ENCODE assay signal across 12 cellular contexts in the genomic region with DNA sequence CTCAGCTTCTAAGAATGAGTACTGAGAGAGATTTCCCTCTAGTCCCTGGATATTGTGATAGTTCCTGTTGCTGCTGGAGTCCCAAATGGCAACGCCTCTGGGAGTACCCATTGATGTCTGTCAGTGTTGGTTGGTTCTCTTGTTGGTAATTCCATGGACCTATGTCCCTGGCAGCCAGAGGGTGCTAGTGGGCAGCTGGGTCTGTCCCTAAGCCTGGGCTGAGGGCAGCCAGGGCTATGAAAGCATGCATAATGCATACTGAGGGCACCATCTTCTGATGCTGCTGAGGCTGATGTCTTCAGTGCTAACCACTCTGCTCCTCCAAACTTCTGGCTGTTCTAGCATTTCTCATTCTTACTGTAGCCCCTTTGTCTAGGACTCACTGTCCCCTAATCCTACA. TPM values are rescaled to one million over a fixed set of nuclear protein-coding genes. Genes with fewer than 3 reads are reported as not detected.
A peak's percentile ranks its signal among the peaks of the same experiment; 100 is the strongest.
DNase-seq lines count a peak whose midpoint lies in the region; ATAC-seq, FAIRE-seq and TF ChIP-seq lines count a peak whose summit lies in the region.
"Had no signal": no experiment of that assay in that cellular context is flagged by ENCODE, and none has a peak within 500 bp of the region (broad histone marks: within the 10 kb centered on the region; RNA-seq: fewer than 3 reads in every experiment).

No MANE protein-coding gene starts in this region.

- in situ Hi-C loops in K562 (cut with MboI): no loop called here

- peak overlapping the region in 1 of 2 donors; percentile 38 for H3K27ac Mint-ChIP-seq in stimulated activated naive CD8-positive, alpha-beta T cell treated with anti-CD3 and anti-CD28 coated beads, Interleukin-15, amount 100 ng/mL, for 72 hours
- H3K27ac Mint-ChIP-seq: activated CD4-positive, alpha-beta T cell treated with anti-CD3 and anti-CD28 coated beads, Interleukin-2, amount 10 ng/mL, durations not matched to agents 7 days and 5 days had no signal

- H3K4me1 Mint-ChIP-seq in stimulated activated naive CD8-positive, alpha-beta T cell treated with anti-CD3 and anti-CD28 coated beads, Interleukin-15, amount 100 ng/mL, for 72 hours: no peaks in the 10 kb centered on the region
- H3K4me1 Mint-ChIP-seq in activated T-cell treated with anti-CD3 and anti-CD28 coated beads, Interleukin-2, amount 50 U/mL, for 4 hours (ENCODE audit: low read depth): no peaks in the 10 kb centered on the region
- H3K4me1 Mint-ChIP-seq: activated CD4-positive, alpha-beta T cell treated with anti-CD3 and anti-CD28 coated beads, Interleukin-2, amount 10 ng/mL, durations not matched to agents 7 days and 5 days had no signal

- H3K4me1 ChIP-seq in K562 (replicated peaks in 1 of 2; ENCODE audit: control insufficient read depth in 2 of 2, insufficient read depth in 2 of 2, low read length in 2 of 2): peaks cover 0 to 2% of the 10 kb centered on the region in 2 experiments; a peak in 2 of 5 replicates
- H3K4me1 ChIP-seq in upper lobe of right lung: no peaks in the 10 kb centered on the region

- no peaks in the 10 kb centered on the region for H3K9me1 ChIP-seq in K562 (ENCODE audit: control insufficient read depth, insufficient read depth, low read length)

- H3K4me3 Mint-ChIP-seq in stimulated activated naive CD8-positive, alpha-beta T cell treated with anti-CD3 and anti-CD28 coated beads, Interleukin-15, amount 100 ng/mL, for 72 hours: no peak overlapping the region
- H3K4me3 Mint-ChIP-seq in activated T-cell treated with anti-CD3 and anti-CD28 coated beads, Interleukin-2, amount 50 U/mL, for 4 hours: no peak overlapping the region
- H3K4me3 Mint-ChIP-seq: activated CD4-positive, alpha-beta T cell treated with anti-CD3 and anti-CD28 coated beads, Interleukin-2, amount 10 ng/mL, durations not matched to agents 7 days and 5 days had no signal

- peak in 1 of 3 experiments; percentile 23; a peak in 1 of 6 replicates for TF ChIP-seq CTCF in K562 (IDR thresholded peaks at IDR 0.05 in 2 of 3, conservative IDR thresholded peaks at IDR 0.05 in 1 of 3; ENCODE audit: insufficient read depth in 2 of 3, low read depth in 1 of 3, low read length in 3 of 3)
- TF ChIP-seq CTCF in upper lobe of right lung (IDR thresholded peaks at IDR 0.05): no peak

- FAIRE-seq in K562 (lab: Jason Lieb, UNC): no peak
- FAIRE-seq: endothelial cell of umbilical vein had no signal

- ATAC-seq in stimulated activated naive CD8-positive, alpha-beta T cell treated with anti-CD3 and anti-CD28 coated beads, Interleukin-15, amount 100 ng/mL, for 72 hours: peak; percentile 74
- no peak for ATAC-seq in stimulated activated naive CD8-positive, alpha-beta T cell treated with anti-CD3 and anti-CD28 coated beads, Interleukin-15, Interleukin-2, amounts not matched to agents 100 U/mL and 50 U/mL, for 24 hours
- ATAC-seq in K562 (peak; percentile 60), upper lobe of right lung (peak; percentile 77), GM21528 (IDR thresholded peaks at IDR 0.05; ENCODE audit: low FRiP score, unreplicated experiment) (no peak)
- no peak for ATAC-seq in activated T-cell treated with anti-CD3 and anti-CD28 coated beads, Interleukin-2, amount 50 U/mL, for 4 hours

- H3K36me3 ChIP-seq in K562 (ENCODE audit: control insufficient read depth, insufficient read depth, low read length): no peaks in the 10 kb centered on the region
- H3K36me3 ChIP-seq in upper lobe of right lung: no peaks in the 10 kb centered on the region

- H3K9me3 Mint-ChIP-seq in stimulated activated naive CD8-positive, alpha-beta T cell treated with anti-CD3 and anti-CD28 coated beads, Interleukin-15, amount 100 ng/mL, for 72 hours: no peaks in the 10 kb centered on the region
- no peaks in the 10 kb centered on the region for H3K9me3 Mint-ChIP-seq in activated T-cell treated with anti-CD3 and anti-CD28 coated beads, Interleukin-2, amount 50 U/mL, for 4 hours
- H3K9me3 Mint-ChIP-seq: activated CD4-positive, alpha-beta T cell treated with anti-CD3 and anti-CD28 coated beads, Interleukin-2, amount 10 ng/mL, durations not matched to agents 7 days and 5 days had no signal

- no peaks in the 10 kb centered on the region for H3K79me2 ChIP-seq in K562 (ENCODE audit: control insufficient read depth, insufficient read depth, low read length)

- intact Hi-C loops in K562 (cut with micrococcal nuclease): no loop called here
- intact Hi-C loops in upper lobe of right lung (cut with DNase I): no loop called here

- TF ChIP-seq RAD21 in Ishikawa (IDR thresholded peaks at IDR 0.05; ENCODE audit: low read depth) (peak; percentile 40), K562 (CRISPR knock-in tag; conservative IDR thresholded peaks at IDR 0.05 in 1 of 2, IDR thresholded peaks at IDR 0.05 in 1 of 2) (no peak)

- no peaks in the 10 kb centered on the region for H3K27me3 Mint-ChIP-seq in stimulated activated naive CD8-positive, alpha-beta T cell treated with anti-CD3 and anti-CD28 coated beads, Interleukin-15, amount 100 ng/mL, for 72 hours
- H3K27me3 Mint-ChIP-seq in activated T-cell treated with anti-CD3 and anti-CD28 coated beads, Interleukin-2, amount 50 U/mL, for 4 hours (ENCODE audit: low read depth): no peaks in the 10 kb centered on the region

- no peak for TF ChIP-seq POLR2A in K562 (conservative IDR thresholded peaks at IDR 0.05)

- H4K20me1 ChIP-seq in K562 (replicated peaks; ENCODE audit: control insufficient read depth, insufficient read depth, low read length): no peaks in the 10 kb centered on the region

- H3K9ac ChIP-seq in K562 (ENCODE audit: insufficient read depth in 1 of 2, low read depth in 2 of 2, low read length in 2 of 2): no peak overlapping the region

- no peak overlapping the region for H3K27ac ChIP-seq in K562 (ENCODE audit: extremely low read depth, low read depth, low read length)
- no peak overlapping the region for H3K27ac ChIP-seq in upper lobe of right lung

- BruUV-seq in K562 (replicated peaks; lab: Mats Ljungman, UMichigan): no TSS peak

- no peak overlapping the region for H3K4me3 ChIP-seq in K562
- H3K4me3 ChIP-seq in upper lobe of right lung: no peak overlapping the region

- H3K36me3 Mint-ChIP-seq in activated T-cell treated with anti-CD3 and anti-CD28 coated beads, Interleukin-2, amount 50 U/mL, for 4 hours (ENCODE audit: insufficient read depth): peaks cover 16% of the 10 kb centered on the region

- H3K9me3 ChIP-seq in K562 (replicated peaks; ENCODE audit: control insufficient read depth, insufficient read depth, low read depth, low read length): no peaks in the 10 kb centered on the region
- no peaks in the 10 kb centered on the region for H3K9me3 ChIP-seq in upper lobe of right lung

- H3K4me2 ChIP-seq in K562 (ENCODE audit: insufficient read depth, low read length): no peak overlapping the region

- no peak for DNase-seq in stimulated activated naive CD8-positive, alpha-beta T cell treated with anti-CD3 and anti-CD28 coated beads, Interleukin-15, amount 100 ng/mL, for 72 hours
- DNase-seq in stimulated activated naive CD8-positive, alpha-beta T cell treated with anti-CD3 and anti-CD28 coated beads, Interleukin-15, Interleukin-2, amounts not matched to agents 100 U/mL and 50 U/mL, for 24 hours: no peak
- DNase-seq in K562 (ENCODE audit: extremely low read depth in 1 of 4, low spot score in 3 of 4) (no peak), upper lobe of right lung (no peak), NCI-H510A treated with DMSO at 0.1 percent for 48 hours (lab: John Stamatoyannopoulos, UW) (no peak)
- DNase-seq in activated T-cell treated with anti-CD3 and anti-CD28 coated beads, Interleukin-2, amount 50 U/mL, for 4 hours: no peak
- DNase-seq: activated CD4-positive, alpha-beta T cell treated with anti-CD3 and anti-CD28 coated beads, Interleukin-2, amount 10 ng/mL, durations not matched to agents 7 days and 5 days; aorta; NCI-H1092 treated with DMSO at 0.1 percent for 48 hours had no signal

- H2AFZ ChIP-seq in K562 (ENCODE audit: low read depth, low read length): no peak overlapping the region

- TF ChIP-seq EP300 in Ishikawa (IDR thresholded peaks at IDR 0.05; ENCODE audit: borderline replicate concordance) (no peak), K562 (IDR thresholded peaks at IDR 0.05; ENCODE audit: low read length) (no peak)

- CTCF ChIA-PET in K562 (lab: Yijun Ruan, JAX; ENCODE audit: low intra/inter-chr PET ratio): no interaction called here

- H3K27me3 ChIP-seq in K562 (ENCODE audit: control insufficient read depth in 2 of 2, insufficient read depth in 2 of 2, low read length in 2 of 2): no peaks in the 10 kb centered on the region
- H3K27me3 ChIP-seq in upper lobe of right lung: no peaks in the 10 kb centered on the region

- POLR2A ChIA-PET in K562 (lab: Yijun Ruan, JAX): no interaction called here

- 57% methylated on average over 1 of the region's 1 CpG for WGBS in K562 (ENCODE audit: insufficient coverage, low coverage, missing lambda C conversion rate)

TF ChIP-seq in Ishikawa, 13 proteins besides CTCF, POLR2A, EP300 and RAD21 (continues in another document):
- no peak for TF ChIP-seq NFIC (IDR thresholded peaks at IDR 0.05)

TF ChIP-seq in K562, 482 proteins besides CTCF, POLR2A, EP300 and RAD21:
- TF ChIP-seq EP400 (IDR thresholded peaks at IDR 0.05) (no peak), HIVEP1 (CRISPR knock-in tag; IDR thresholded peaks at IDR 0.05) (no peak), CBX1 (IDR thresholded peaks at IDR 0.05; ENCODE audit: low read depth) (no peak)
TF ChIP-seq in K562: peak in this region for 0.

RNA-seq across cellular contexts. Expression of a gene that starts 35.9 kb away (rescaled TPM):
- total RNA-seq in K562 (2011; cell fraction: chromatin; rRNA removed; ENCODE audit: low replicate concordance): 68.8 and 169 TPM in 2 replicates
- total RNA-seq in K562 (2011; cell fraction: nucleolus; rRNA removed): 39.4 and 41.1 TPM in 2 replicates
- 97.2 and 188 TPM in 2 replicates for total RNA-seq in K562 (2011; cell fraction: nucleoplasm; rRNA removed)
- total RNA-seq in K562 (2014; rRNA removed): 18.6 and 20.2 TPM in 2 replicates
- total RNA-seq in K562 (2014; rRNA removed; fragmentation: Illumina TruSeq; extraction: Trizol): 31.6 and 35.8 TPM in 2 replicates
- total RNA-seq in K562 (2015; rRNA removed; fragmentation: Illumina TruSeq; extraction: Trizol): 37.2 and 44.0 TPM in 2 replicates
- 24.5 and 28.1 TPM in 2 replicates for total RNA-seq in K562 (2021)
- 20.5 and 22.2 TPM in 2 replicates for polyA plus RNA-seq in K562 (2011; rRNA removed)
- 1.8 and 5.1 TPM in 2 replicates for polyA plus RNA-seq in K562 (2011; cell fraction: cytosol; rRNA removed)
- polyA plus RNA-seq in K562 (2011; cell fraction: nucleus; rRNA removed): 56.5 and 66.5 TPM in 2 replicates
- 10.8 and 12.9 TPM in 2 replicates for polyA plus RNA-seq in K562 (2012)
- polyA plus RNA-seq in K562 (2014; fragmentation: Illumina TruSeq; extraction: Trizol): 15.6 and 17.1 TPM in 2 replicates
- polyA plus RNA-seq in K562 (2014; fragmentation: Nextera tagmentation; extraction: Ambion mirVana): 10 to 100 TPM; 12.8 to 14.9 TPM
- 13.9 and 15.4 TPM in 2 replicates for polyA plus RNA-seq in K562 (2014; rRNA removed)
- polyA minus RNA-seq in K562 (2011; rRNA and poly(A)+ RNA removed): 46.2 and 78.7 TPM in 2 replicates
- 11.1 and 11.5 TPM in 2 replicates for polyA minus RNA-seq in K562 (2011; cell fraction: cytosol; rRNA and poly(A)+ RNA removed)
- polyA minus RNA-seq in K562 (2011; cell fraction: nucleus; rRNA and poly(A)+ RNA removed): 101 and 194 TPM in 2 replicates
- total RNA-seq in upper lobe of right lung: 50.2 TPM
- total RNA-seq in activated T-cell treated with anti-CD3 and anti-CD28 coated beads, Interleukin-2, amount 50 U/mL, for 4 hours: 10 to 100 TPM; 47.8 to 55.3 (median 52.2) TPM

Comparison
In these comparisons a context has a peak if more than half of its experiments do, and no peak if none do; other contexts are left out.
1. ATAC-seq: peak in stimulated activated naive CD8-positive, alpha-beta T cell treated with anti-CD3 and anti-CD28 coated beads, Interleukin-15, amount 100 ng/mL, for 72 hours (single experiment), K562 (single experiment) and upper lobe of right lung (single experiment); none in stimulated activated naive CD8-positive, alpha-beta T cell treated with anti-CD3 and anti-CD28 coated beads, Interleukin-15, Interleukin-2, amounts not matched to agents 100 U/mL and 50 U/mL, for 24 hours (single experiment), GM21528 (single experiment) and activated T-cell treated with anti-CD3 and anti-CD28 coated beads, Interleukin-2, amount 50 U/mL, for 4 hours (0 of 2).